In genomic region chr12:44812062-44812461, GRCh38 we compare ENCODE assay signal across 8 cellular contexts.
A peak's percentile ranks its signal among the peaks of the same experiment; 100 is the strongest.
DNase-seq lines count a peak whose midpoint lies in the region; ATAC-seq and TF ChIP-seq lines count a peak whose summit lies in the region.

No MANE protein-coding gene starts in this region.

- no peak overlapping the region for H3K4me3 ChIP-seq in osteoblast (ENCODE audit: insufficient read depth, low read length)

- H3K4me2 ChIP-seq in osteoblast (ENCODE audit: insufficient read depth, low read length), result no peak overlapping the region

- DNase-seq in EH (ENCODE audit: low read depth) (peak; percentile 1), RPMI8226 (peak; percentile 13), foreskin keratinocyte (peak in 1 of 2 donors; percentile 9), AG20443 (ENCODE audit: low spot score) (no peak), osteoblast (ENCODE audit: insufficient read length, low spot score, missing footprints) (no peak)
- no peak for DNase-seq in activated CD4-positive, CD25-positive, alpha-beta regulatory T cell treated with anti-CD3 and anti-CD28 coated beads, Interleukin-2, amount 50 U/mL, for 72 hours

- H3K4me1 ChIP-seq in foreskin keratinocyte (no peaks in the 10 kb centered on the region), osteoblast (ENCODE audit: insufficient read depth, low read length) (no peaks in the 10 kb centered on the region)

- no peaks in the 10 kb centered on the region for H3K79me2 ChIP-seq in osteoblast (ENCODE audit: insufficient read depth, low read length)

- H3K27ac ChIP-seq in foreskin keratinocyte (no peak overlapping the region), osteoblast (ENCODE audit: low read depth, low read length) (no peak overlapping the region)

- H4K20me1 ChIP-seq in osteoblast (ENCODE audit: insufficient read depth, low read length), result no peaks in the 10 kb centered on the region

- H3K27me3 ChIP-seq in foreskin keratinocyte (no peaks in the 10 kb centered on the region), osteoblast (ENCODE audit: insufficient read depth, low read length) (no peaks in the 10 kb centered on the region)

- peak; percentile 42 for TF ChIP-seq CTCF in foreskin keratinocyte (conservative IDR thresholded peaks at IDR 0.05)
- no peak for TF ChIP-seq CTCF in osteoblast (IDR thresholded peaks at IDR 0.05; ENCODE audit: extremely low read depth, low read depth, low read length)

- H2AFZ ChIP-seq in osteoblast (ENCODE audit: low read length), result no peak overlapping the region

- H3K9me3 ChIP-seq in osteoblast (ENCODE audit: low read depth, low read length), result no peaks in the 10 kb centered on the region

- H3K36me3 ChIP-seq in osteoblast (ENCODE audit: insufficient read depth, low read length), result no peaks in the 10 kb centered on the region

- peak; percentile 66 for ATAC-seq in GM19324 (IDR thresholded peaks at IDR 0.05; ENCODE audit: low FRiP score, unreplicated experiment)
- ATAC-seq in foreskin keratinocyte, result no peak
- ATAC-seq in HG03457 (IDR thresholded peaks at IDR 0.05; ENCODE audit: unreplicated experiment), result no peak

Comparison
In these comparisons a context has a peak if more than half of its experiments do, and no peak if none do; other contexts are left out.
1. DNase-seq: peak in EH (single experiment) and RPMI8226 (single experiment); none in AG20443 (single experiment), osteoblast (single experiment) and activated CD4-positive, CD25-positive, alpha-beta regulatory T cell treated with anti-CD3 and anti-CD28 coated beads, Interleukin-2, amount 50 U/mL, for 72 hours (single experiment).